22 cellular contexts compared by ENCODE assay signal in genomic region chr11:64203421-64204079, GRCh38. TPM values are rescaled to one million over a fixed set of nuclear protein-coding genes. Genes with fewer than 3 reads are reported as not detected.
A peak's percentile ranks its signal among the peaks of the same experiment; 100 is the strongest.
DNase-seq lines count a peak whose midpoint lies in the region; ATAC-seq, FAIRE-seq and TF ChIP-seq lines count a peak whose summit lies in the region.
"Had no signal": no experiment of that assay in that cellular context is flagged by ENCODE, and none has a peak within 500 bp of the region (broad histone marks: within the 10 kb centered on the region; RNA-seq: fewer than 3 reads in every experiment).

No MANE protein-coding gene starts in this region.

- FAIRE-seq in H54 (lab: Jason Lieb, UNC) = no peak
- FAIRE-seq: D721Med had no signal

- H3K4me3 Mint-ChIP-seq in CD4-positive, CD25-positive, alpha-beta regulatory T cell = peak overlapping the region in 1 of 4 donors; percentile 3
- H3K4me3 Mint-ChIP-seq in activated T-helper 1 cell treated with anti-CD3 and anti-CD28 coated beads, Interleukin-12 subunit alpha, Interleukin-12 subunit beta, Interleukin-2, Interleukin-4 antibody, amounts not matched to agents 30 ng/mL and 10 ng/mL and 1 ng/mL, durations not matched to agents 14 hours and 24 hours and 36 hours = peak overlapping the region; percentile 49
- no peak overlapping the region for H3K4me3 Mint-ChIP-seq in naive thymus-derived CD8-positive, alpha-beta T cell

- no peak for DNase-seq in A673 (ENCODE audit: low spot score)
- no peak for DNase-seq in CD4-positive, CD25-positive, alpha-beta regulatory T cell
- no peak for DNase-seq in activated T-helper 1 cell treated with anti-CD3 and anti-CD28 coated beads, Interleukin-12 subunit alpha, Interleukin-12 subunit beta, Interleukin-2, Interleukin-4 antibody, amounts not matched to agents 30 ng/mL and 10 ng/mL and 1 ng/mL, durations not matched to agents 14 hours and 24 hours and 36 hours (ENCODE audit: low spot score)
- DNase-seq in naive thymus-derived CD8-positive, alpha-beta T cell = no peak
- DNase-seq in NCI-H1417 treated with DMSO at 0.1 percent for 48 hours (lab: John Stamatoyannopoulos, UW) = no peak
- DNase-seq in H54 (ENCODE audit: insufficient read length, low spot score) = no peak
- DNase-seq in activated T-cell treated with anti-CD3 and anti-CD28 coated beads for 4 hours = no peak
- DNase-seq: aorta; central memory CD4-positive, alpha-beta T cell; KG1; mesendoderm; MV-4-11; naive thymus-derived CD4-positive, alpha-beta T cell; NCI-H345; psoas muscle; SJCRH30; stimulated activated naive CD4-positive, alpha-beta T cell; tibial artery had no signal

- no peaks in the 10 kb centered on the region for H3K27me3 ChIP-seq in A673 (replicated peaks; ENCODE audit: insufficient read depth, low read depth, low read length, poor library complexity)
- H3K27me3 ChIP-seq in CD4-positive, CD25-positive, alpha-beta regulatory T cell (ENCODE audit: control insufficient read depth, insufficient read depth, low read length) = no peaks in the 10 kb centered on the region
- H3K27me3 ChIP-seq: esophagus muscularis mucosa, gastroesophageal sphincter, SJCRH30, tibial artery had no signal

- POLR2A ChIA-PET in A673 (lab: Charles Lee; ENCODE audit: low non-redundant PET) = no interaction called here
- POLR2A ChIA-PET in naive thymus-derived CD8-positive, alpha-beta T cell (lab: Charles Lee) = interaction anchor here (0.6 to 10.7 kb wide), 8 partner anchors 15 to 143 kb away, joined by 3 to 290 read pairs (median 70); partner anchors contain the start of genes BAD, CATSPERZ, DNAJC4 and ESRRA

- no peaks in the 10 kb centered on the region for H3K9me3 ChIP-seq in A673 (ENCODE audit: low read depth, low read length, poor library complexity, severe bottlenecking)
- no peaks in the 10 kb centered on the region for H3K9me3 ChIP-seq in CD4-positive, CD25-positive, alpha-beta regulatory T cell (ENCODE audit: control insufficient read depth in 2 of 2, low read length in 2 of 2)
- H3K9me3 ChIP-seq: esophagus muscularis mucosa, gastroesophageal sphincter, HAP-1, psoas muscle, SJCRH30, tibial artery had no signal

- H3K4me1 ChIP-seq in A673 (ENCODE audit: insufficient read depth, low read length, poor library complexity, severe bottlenecking) = peaks cover 49% of the 10 kb centered on the region
- peaks cover 35% of the 10 kb centered on the region for H3K4me1 ChIP-seq in CD4-positive, CD25-positive, alpha-beta regulatory T cell (ENCODE audit: control insufficient read depth, insufficient read depth, low read length, poor library complexity, severe bottlenecking)
- H3K4me1 ChIP-seq: HAP-1 had no signal

- H3K4me3 ChIP-seq in A673 (ENCODE audit: low read depth, low read length, poor library complexity, severe bottlenecking) = no peak overlapping the region
- no peak overlapping the region for H3K4me3 ChIP-seq in CD4-positive, CD25-positive, alpha-beta regulatory T cell (ENCODE audit: low read depth, low read length)
- H3K4me3 ChIP-seq: esophagus muscularis mucosa, gastroesophageal sphincter, HAP-1, psoas muscle, SJCRH30, tibial artery had no signal

- peak overlapping the region in 2 of 3 donors; percentile 78 to 83 for H3K27ac Mint-ChIP-seq in CD4-positive, CD25-positive, alpha-beta regulatory T cell
- no peak overlapping the region for H3K27ac Mint-ChIP-seq in activated T-helper 1 cell treated with anti-CD3 and anti-CD28 coated beads, Interleukin-12 subunit alpha, Interleukin-12 subunit beta, Interleukin-2, Interleukin-4 antibody, amounts not matched to agents 30 ng/mL and 10 ng/mL and 1 ng/mL, durations not matched to agents 14 hours and 24 hours and 36 hours
- peak overlapping the region in 8 of 10 donors; percentile 15 to 80 (median 63) for H3K27ac Mint-ChIP-seq in naive thymus-derived CD8-positive, alpha-beta T cell

- TF ChIP-seq POLR2A in H54 (IDR thresholded peaks at IDR 0.05; ENCODE audit: low read depth, low read length) = no peak

- H3K36me3 ChIP-seq in A673 (ENCODE audit: insufficient read depth, low read length, poor library complexity, severe bottlenecking) = peaks cover 68% of the 10 kb centered on the region
- peaks cover 47% of the 10 kb centered on the region for H3K36me3 ChIP-seq in CD4-positive, CD25-positive, alpha-beta regulatory T cell (ENCODE audit: control insufficient read depth, insufficient read depth, low read length)

- no peaks in the 10 kb centered on the region for H3K9me3 Mint-ChIP-seq in CD4-positive, CD25-positive, alpha-beta regulatory T cell
- no peaks in the 10 kb centered on the region for H3K9me3 Mint-ChIP-seq in activated T-helper 1 cell treated with anti-CD3 and anti-CD28 coated beads, Interleukin-12 subunit alpha, Interleukin-12 subunit beta, Interleukin-2, Interleukin-4 antibody, amounts not matched to agents 30 ng/mL and 10 ng/mL and 1 ng/mL, durations not matched to agents 14 hours and 24 hours and 36 hours
- no peaks in the 10 kb centered on the region for H3K9me3 Mint-ChIP-seq in naive thymus-derived CD8-positive, alpha-beta T cell
- H3K9me3 Mint-ChIP-seq: naive thymus-derived CD4-positive, alpha-beta T cell had no signal

- intact Hi-C loops in A673 (cut with micrococcal nuclease; ENCODE audit: unreplicated experiment) = loop anchor here (1.0 to 2.0 kb wide), 2 partner anchors 98 to 151 kb away; no protein-coding TSS in a partner anchor
- intact Hi-C loops in activated T-helper 1 cell treated with anti-CD3 and anti-CD28 coated beads, Interleukin-12 subunit alpha, Interleukin-12 subunit beta, Interleukin-2, Interleukin-4 antibody, amounts not matched to agents 30 ng/mL and 10 ng/mL and 1 ng/mL, durations not matched to agents 14 hours and 24 hours and 36 hours (cut with micrococcal nuclease) = loop anchor here (1.0 kb wide), 2 partner anchors 43 to 101 kb away; partner anchors contain the start of gene PPP1R14B

- CTCF ChIA-PET in A673 (lab: Charles Lee) = interaction anchor here (0.8 to 4.6 kb wide), 5 partner anchors 18 to 449 kb away, joined by 3 to 33 read pairs (median 7); partner anchors contain the start of genes CATSPERZ and STIP1

- BruUV-seq in A673 (replicated peaks; lab: Mats Ljungman, UMichigan) = no TSS peak

- peaks cover 6 to 41% (median 19%) of the 10 kb centered on the region in 4 donors for H3K4me1 Mint-ChIP-seq in CD4-positive, CD25-positive, alpha-beta regulatory T cell
- H3K4me1 Mint-ChIP-seq in activated T-helper 1 cell treated with anti-CD3 and anti-CD28 coated beads, Interleukin-12 subunit alpha, Interleukin-12 subunit beta, Interleukin-2, Interleukin-4 antibody, amounts not matched to agents 30 ng/mL and 10 ng/mL and 1 ng/mL, durations not matched to agents 14 hours and 24 hours and 36 hours (ENCODE audit: low read depth) = peaks cover 39% of the 10 kb centered on the region
- peaks cover 15 to 43% (median 39%) of the 10 kb centered on the region in 4 donors for H3K4me1 Mint-ChIP-seq in naive thymus-derived CD8-positive, alpha-beta T cell

- no peak for TF ChIP-seq CTCF in A673 (conservative IDR thresholded peaks at IDR 0.05; ENCODE audit: low read depth, low read length)

- no peak for ATAC-seq in CD4-positive, CD25-positive, alpha-beta regulatory T cell (ENCODE audit: low read depth in 2 of 2)
- no peak for ATAC-seq in naive thymus-derived CD8-positive, alpha-beta T cell

- H3K27ac ChIP-seq in A673 (ENCODE audit: low read depth, low read length, poor library complexity, severe bottlenecking) = peak overlapping the region; percentile 74
- H3K27ac ChIP-seq in CD4-positive, CD25-positive, alpha-beta regulatory T cell (ENCODE audit: insufficient read depth, low read length, poor library complexity, severe bottlenecking) = no peak overlapping the region
- H3K27ac ChIP-seq: psoas muscle, SJCRH30, tibial artery had no signal

- peaks cover 31% of the 10 kb centered on the region for H3K36me3 Mint-ChIP-seq in CD4-positive, CD25-positive, alpha-beta regulatory T cell
- peaks cover 51% of the 10 kb centered on the region for H3K36me3 Mint-ChIP-seq in activated T-helper 1 cell treated with anti-CD3 and anti-CD28 coated beads, Interleukin-12 subunit alpha, Interleukin-12 subunit beta, Interleukin-2, Interleukin-4 antibody, amounts not matched to agents 30 ng/mL and 10 ng/mL and 1 ng/mL, durations not matched to agents 14 hours and 24 hours and 36 hours (ENCODE audit: low read depth)
- H3K36me3 Mint-ChIP-seq in naive thymus-derived CD8-positive, alpha-beta T cell = peaks cover 4 to 60% (median 4%) of the 10 kb centered on the region in 3 donors

- no peaks in the 10 kb centered on the region for H3K27me3 Mint-ChIP-seq in CD4-positive, CD25-positive, alpha-beta regulatory T cell
- no peaks in the 10 kb centered on the region for H3K27me3 Mint-ChIP-seq in activated T-helper 1 cell treated with anti-CD3 and anti-CD28 coated beads, Interleukin-12 subunit alpha, Interleukin-12 subunit beta, Interleukin-2, Interleukin-4 antibody, amounts not matched to agents 30 ng/mL and 10 ng/mL and 1 ng/mL, durations not matched to agents 14 hours and 24 hours and 36 hours (ENCODE audit: insufficient read depth)
- no peaks in the 10 kb centered on the region for H3K27me3 Mint-ChIP-seq in naive thymus-derived CD8-positive, alpha-beta T cell
- H3K27me3 Mint-ChIP-seq: naive thymus-derived CD4-positive, alpha-beta T cell had no signal

RNA-seq across cellular contexts. Expression of gene FERMT3, which starts 3.0 kb away (rescaled TPM):
- total RNA-seq in A673 (2021) = 99.3 and 99.4 TPM in 2 replicates
- total RNA-seq in CD4-positive, CD25-positive, alpha-beta regulatory T cell = 156 TPM
- 100 to 1,000 TPM; 151 to 183 (median 175) TPM for polyA plus RNA-seq in CD4-positive, CD25-positive, alpha-beta regulatory T cell
- 201 and 211 TPM in 2 replicates for total RNA-seq in activated T-helper 1 cell treated with anti-CD3 and anti-CD28 coated beads, Interleukin-12 subunit alpha, Interleukin-12 subunit beta, Interleukin-2, Interleukin-4 antibody, amounts not matched to agents 30 ng/mL and 10 ng/mL and 1 ng/mL, durations not matched to agents 14 hours and 24 hours and 36 hours
- 100 to 1,000 TPM; 104 to 108 TPM for total RNA-seq in naive thymus-derived CD8-positive, alpha-beta T cell
- 100 to 1,000 TPM; 125 to 149 (median 129) TPM for polyA plus RNA-seq in naive thymus-derived CD8-positive, alpha-beta T cell

RNA-seq across cellular contexts. Expression of gene STIP1, which starts 17.6 kb away (rescaled TPM):
- 565 and 577 TPM in 2 replicates for total RNA-seq in A673 (2021)
- total RNA-seq in CD4-positive, CD25-positive, alpha-beta regulatory T cell = 57.8 TPM
- polyA plus RNA-seq in CD4-positive, CD25-positive, alpha-beta regulatory T cell = 10 to 100 TPM; 62.8 to 72.3 (median 64.8) TPM
- 493 and 495 TPM in 2 replicates for total RNA-seq in activated T-helper 1 cell treated with anti-CD3 and anti-CD28 coated beads, Interleukin-12 subunit alpha, Interleukin-12 subunit beta, Interleukin-2, Interleukin-4 antibody, amounts not matched to agents 30 ng/mL and 10 ng/mL and 1 ng/mL, durations not matched to agents 14 hours and 24 hours and 36 hours
- 100 to 1,000 TPM; 110 to 114 TPM for total RNA-seq in naive thymus-derived CD8-positive, alpha-beta T cell
- polyA plus RNA-seq in naive thymus-derived CD8-positive, alpha-beta T cell = 100 to 1,000 TPM in 1 of 3 donors, 10 to 100 TPM in 2; 59.4 to 132 (median 66.2) TPM

RNA-seq across cellular contexts. Expression of gene TRPT1, which starts 22.4 kb away (rescaled TPM):
- total RNA-seq in A673 (2021) = 43.6 and 59.6 TPM in 2 replicates
- 14.6 TPM for total RNA-seq in CD4-positive, CD25-positive, alpha-beta regulatory T cell
- polyA plus RNA-seq in CD4-positive, CD25-positive, alpha-beta regulatory T cell = 10 to 100 TPM; 33.2 to 37.0 (median 35.3) TPM
- total RNA-seq in activated T-helper 1 cell treated with anti-CD3 and anti-CD28 coated beads, Interleukin-12 subunit alpha, Interleukin-12 subunit beta, Interleukin-2, Interleukin-4 antibody, amounts not matched to agents 30 ng/mL and 10 ng/mL and 1 ng/mL, durations not matched to agents 14 hours and 24 hours and 36 hours = 30.3 and 35.5 TPM in 2 replicates
- 10 to 100 TPM; 40.2 to 41.0 TPM for total RNA-seq in naive thymus-derived CD8-positive, alpha-beta T cell
- polyA plus RNA-seq in naive thymus-derived CD8-positive, alpha-beta T cell = 10 to 100 TPM; 47.2 to 54.2 (median 51.4) TPM

RNA-seq across cellular contexts. Expression of gene NUDT22, which starts 22.5 kb away (rescaled TPM):
- 72.4 and 73.8 TPM in 2 replicates for total RNA-seq in A673 (2021)
- 43.1 TPM for total RNA-seq in CD4-positive, CD25-positive, alpha-beta regulatory T cell
- 10 to 100 TPM; 35.8 to 46.9 (median 40.7) TPM for polyA plus RNA-seq in CD4-positive, CD25-positive, alpha-beta regulatory T cell
- total RNA-seq in activated T-helper 1 cell treated with anti-CD3 and anti-CD28 coated beads, Interleukin-12 subunit alpha, Interleukin-12 subunit beta, Interleukin-2, Interleukin-4 antibody, amounts not matched to agents 30 ng/mL and 10 ng/mL and 1 ng/mL, durations not matched to agents 14 hours and 24 hours and 36 hours = 74.9 and 79.4 TPM in 2 replicates
- 10 to 100 TPM; 77.1 to 83.8 TPM for total RNA-seq in naive thymus-derived CD8-positive, alpha-beta T cell
- polyA plus RNA-seq in naive thymus-derived CD8-positive, alpha-beta T cell = 10 to 100 TPM; 43.4 to 50.4 (median 48.2) TPM

RNA-seq across cellular contexts. Expression of gene DNAJC4, which starts 26.8 kb away (rescaled TPM):
- 20.2 and 23.9 TPM in 2 replicates for total RNA-seq in A673 (2021)
- total RNA-seq in CD4-positive, CD25-positive, alpha-beta regulatory T cell = 41.9 TPM
- 10 to 100 TPM; 18.1 to 22.8 (median 20.4) TPM for polyA plus RNA-seq in CD4-positive, CD25-positive, alpha-beta regulatory T cell
- 18.4 and 19.8 TPM in 2 replicates for total RNA-seq in activated T-helper 1 cell treated with anti-CD3 and anti-CD28 coated beads, Interleukin-12 subunit alpha, Interleukin-12 subunit beta, Interleukin-2, Interleukin-4 antibody, amounts not matched to agents 30 ng/mL and 10 ng/mL and 1 ng/mL, durations not matched to agents 14 hours and 24 hours and 36 hours
- total RNA-seq in naive thymus-derived CD8-positive, alpha-beta T cell = 10 to 100 TPM; 54.9 to 56.2 TPM
- 10 to 100 TPM; 21.5 to 33.2 (median 30.9) TPM for polyA plus RNA-seq in naive thymus-derived CD8-positive, alpha-beta T cell
